ENCODE assay signal across 16 cellular contexts in the genomic region with DNA sequence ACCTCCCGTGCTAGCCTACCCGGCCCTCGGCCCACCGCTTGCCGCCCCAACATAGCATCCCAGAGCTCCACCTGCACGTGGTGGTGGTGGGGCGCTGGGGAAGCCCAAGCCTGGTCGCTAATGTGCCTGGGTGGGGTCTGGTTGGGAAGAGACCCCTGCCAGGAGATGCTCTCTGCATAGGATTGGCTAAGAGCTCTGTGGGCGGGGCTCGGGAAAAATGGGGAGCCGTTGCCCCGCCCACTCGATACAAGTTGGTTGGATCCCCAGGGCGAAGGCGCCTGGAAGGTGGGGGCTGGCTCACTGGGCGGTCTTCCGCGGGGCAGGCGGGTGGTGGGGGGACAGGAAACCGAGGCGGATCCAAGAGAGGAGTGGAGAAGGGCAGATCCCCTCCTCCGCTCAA. TPM values are rescaled to one million over a fixed set of nuclear protein-coding genes. Genes with fewer than 3 reads are reported as not detected.
DNase-seq lines count a peak whose midpoint lies in the region; ATAC-seq and TF ChIP-seq lines count a peak whose summit lies in the region.
"Had no signal": no experiment of that assay in that cellular context is flagged by ENCODE, and none has a peak within 500 bp of the region (broad histone marks: within the 10 kb centered on the region; RNA-seq: fewer than 3 reads in every experiment).

No MANE protein-coding gene starts in this region.

- H3K4me3 Mint-ChIP-seq in activated T-cell treated with anti-CD3 and anti-CD28 coated beads, Interleukin-2, amount 50 U/mL, for 4 hours: no peak overlapping the region
- H3K4me3 Mint-ChIP-seq in T-helper 17 cell: peak overlapping the region; percentile 5
- H3K4me3 Mint-ChIP-seq in stimulated activated effector memory CD8-positive, alpha-beta T cell treated with anti-CD3 and anti-CD28 coated beads, Interleukin-12 subunit alpha, Interleukin-12 subunit beta, amount 100 ng/mL, for 72 hours: peak overlapping the region; percentile 39
- H3K4me3 Mint-ChIP-seq: activated B cell treated with CpG ODN at 0.5 μM for 24 hours had no signal

- H3K36me3 Mint-ChIP-seq in activated T-cell treated with anti-CD3 and anti-CD28 coated beads, Interleukin-2, amount 50 U/mL, for 4 hours (ENCODE audit: insufficient read depth): no peaks in the 10 kb centered on the region
- H3K36me3 Mint-ChIP-seq in T-helper 17 cell (ENCODE audit: low read depth): peaks cover 2% of the 10 kb centered on the region
- no peaks in the 10 kb centered on the region for H3K36me3 Mint-ChIP-seq in stimulated activated effector memory CD8-positive, alpha-beta T cell treated with anti-CD3 and anti-CD28 coated beads, Interleukin-12 subunit alpha, Interleukin-12 subunit beta, amount 100 ng/mL, for 72 hours
- H3K36me3 Mint-ChIP-seq: activated naive CD8-positive, alpha-beta T cell treated with anti-CD3 and anti-CD28 coated beads, Interleukin-2, amount 10 ng/mL, durations not matched to agents 7 days and 5 days had no signal

- H3K4me3 ChIP-seq in esophagus muscularis mucosa (peak overlapping the region in 3 of 4 donors; percentile 2 to 22 (median 10)), upper lobe of right lung (no peak overlapping the region)
- H3K4me3 ChIP-seq: mucosa of descending colon had no signal

- no peak for DNase-seq in activated T-cell treated with anti-CD3 and anti-CD28 coated beads, Interleukin-2, amount 50 U/mL, for 4 hours
- DNase-seq in activated T-cell treated with anti-CD3 and anti-CD28 coated beads, Interleukin-2, amount 50 U/mL, for 48 hours: no peak
- DNase-seq in T-helper 17 cell (no peak), esophagus muscularis mucosa (ENCODE audit: extremely low spot score) (no peak), HT-29 (ENCODE audit: low spot score) (no peak), NCI-H2227 (lab: John Stamatoyannopoulos, UW; ENCODE audit: unreplicated experiment) (no peak), upper lobe of right lung (no peak)
- no peak for DNase-seq in stimulated activated effector memory CD8-positive, alpha-beta T cell treated with anti-CD3 and anti-CD28 coated beads, Interleukin-12 subunit alpha, Interleukin-12 subunit beta, amount 100 ng/mL, for 72 hours (ENCODE audit: low spot score in 2 of 2)
- DNase-seq: cerebellar nuclear complex, GDM1, NCI-H187, NCI-H510A had no signal

- no peaks in the 10 kb centered on the region for H3K9me3 ChIP-seq in T-helper 17 cell (ENCODE audit: control insufficient read depth, low read length, poor library complexity, severe bottlenecking)
- no peaks in the 10 kb centered on the region for H3K9me3 ChIP-seq in esophagus muscularis mucosa
- H3K9me3 ChIP-seq in upper lobe of right lung: no peaks in the 10 kb centered on the region
- H3K9me3 ChIP-seq: mucosa of descending colon had no signal

- TF ChIP-seq CTCF in esophagus muscularis mucosa (IDR thresholded peaks at IDR 0.05): no peak
- no peak for TF ChIP-seq CTCF in upper lobe of right lung (IDR thresholded peaks at IDR 0.05)

- no peak for TF ChIP-seq EP300 in esophagus muscularis mucosa (IDR thresholded peaks at IDR 0.05)

- H3K27ac ChIP-seq in esophagus muscularis mucosa (replicated peaks in 1 of 4): no peak overlapping the region
- H3K27ac ChIP-seq in upper lobe of right lung: no peak overlapping the region

- no peak for TF ChIP-seq POLR2A in esophagus muscularis mucosa (IDR thresholded peaks at IDR 0.05; ENCODE audit: low read depth)

- H3K27me3 ChIP-seq in esophagus muscularis mucosa: peaks cover 0 to 47% (median 11%) of the 10 kb centered on the region in 4 donors
- H3K27me3 ChIP-seq in upper lobe of right lung: peaks cover 7% of the 10 kb centered on the region

- peaks cover 5 to 15% (median 13%) of the 10 kb centered on the region in 4 donors for H3K4me1 ChIP-seq in esophagus muscularis mucosa
- peaks cover 7% of the 10 kb centered on the region for H3K4me1 ChIP-seq in upper lobe of right lung

- intact Hi-C loops in esophagus muscularis mucosa (cut with DNase I): loop anchor here (2.0 kb wide), 2 partner anchors 39 to 69 kb away; no protein-coding TSS in a partner anchor
- intact Hi-C loops in upper lobe of right lung (cut with DNase I): loop anchor here (10.0 kb wide), 1 partner anchor 1069 kb away; no protein-coding TSS in a partner anchor

- no peaks in the 10 kb centered on the region for H3K9me3 Mint-ChIP-seq in activated T-cell treated with anti-CD3 and anti-CD28 coated beads, Interleukin-2, amount 50 U/mL, for 4 hours
- no peaks in the 10 kb centered on the region for H3K9me3 Mint-ChIP-seq in stimulated activated effector memory CD8-positive, alpha-beta T cell treated with anti-CD3 and anti-CD28 coated beads, Interleukin-12 subunit alpha, Interleukin-12 subunit beta, amount 100 ng/mL, for 72 hours
- H3K9me3 Mint-ChIP-seq: activated B cell treated with CpG ODN at 0.5 μM for 24 hours; activated naive CD8-positive, alpha-beta T cell treated with anti-CD3 and anti-CD28 coated beads, Interleukin-2, amount 10 ng/mL, durations not matched to agents 7 days and 5 days had no signal

- peaks cover 7% of the 10 kb centered on the region for H3K4me1 Mint-ChIP-seq in activated T-cell treated with anti-CD3 and anti-CD28 coated beads, Interleukin-2, amount 50 U/mL, for 4 hours (ENCODE audit: low read depth)
- peaks cover 14% of the 10 kb centered on the region for H3K4me1 Mint-ChIP-seq in T-helper 17 cell
- H3K4me1 Mint-ChIP-seq in stimulated activated effector memory CD8-positive, alpha-beta T cell treated with anti-CD3 and anti-CD28 coated beads, Interleukin-12 subunit alpha, Interleukin-12 subunit beta, amount 100 ng/mL, for 72 hours: no peaks in the 10 kb centered on the region

- H3K27ac Mint-ChIP-seq in T-helper 17 cell: no peak overlapping the region
- H3K27ac Mint-ChIP-seq in stimulated activated effector memory CD8-positive, alpha-beta T cell treated with anti-CD3 and anti-CD28 coated beads, Interleukin-12 subunit alpha, Interleukin-12 subunit beta, amount 100 ng/mL, for 72 hours: no peak overlapping the region
- H3K27ac Mint-ChIP-seq: activated B cell treated with CpG ODN at 0.5 μM for 24 hours; activated naive CD8-positive, alpha-beta T cell treated with anti-CD3 and anti-CD28 coated beads, Interleukin-2, amount 10 ng/mL, durations not matched to agents 7 days and 5 days had no signal

- peak; percentile 12 to 35 for ATAC-seq in activated T-cell treated with anti-CD3 and anti-CD28 coated beads, Interleukin-2, amount 50 U/mL, for 4 hours
- ATAC-seq in T-helper 17 cell (no peak), upper lobe of right lung (no peak)
- ATAC-seq in stimulated activated effector memory CD8-positive, alpha-beta T cell treated with anti-CD3 and anti-CD28 coated beads, Interleukin-12 subunit alpha, Interleukin-12 subunit beta, amount 100 ng/mL, for 72 hours: no peak
- ATAC-seq: mucosa of descending colon had no signal

- 27% methylated on average over 15 of the region's 22 CpGs for WGBS in esophagus muscularis mucosa

- H3K36me3 ChIP-seq in esophagus muscularis mucosa (no peaks in the 10 kb centered on the region), upper lobe of right lung (no peaks in the 10 kb centered on the region)

- H3K27me3 Mint-ChIP-seq in activated T-cell treated with anti-CD3 and anti-CD28 coated beads, Interleukin-2, amount 50 U/mL, for 4 hours (ENCODE audit: low read depth): peaks cover 38% of the 10 kb centered on the region
- H3K27me3 Mint-ChIP-seq in T-helper 17 cell: peaks cover 40% of the 10 kb centered on the region

RNA-seq across cellular contexts. Expression of a gene that starts 7.6 kb away (rescaled TPM):
- not detected for total RNA-seq in activated T-cell treated with anti-CD3 and anti-CD28 coated beads, Interleukin-2, amount 50 U/mL, for 4 hours
- total RNA-seq in T-helper 17 cell: not detected
- 1 to 10 TPM in 3 of 4 donors, not detected in 1; 1.3 to 2.2 (median 2.0) TPM for total RNA-seq in esophagus muscularis mucosa
- 6.3 and 7.7 TPM in 2 replicates for total RNA-seq in HT-29 (2014; rRNA removed; shearing (Covaris generic))
- total RNA-seq in upper lobe of right lung: 0.29 TPM
- total RNA-seq: activated B cell treated with CpG ODN at 0.5 μM for 24 hours; activated naive CD8-positive, alpha-beta T cell treated with anti-CD3 and anti-CD28 coated beads, Interleukin-2, amount 10 ng/mL, durations not matched to agents 7 days and 5 days; epithelial cell of proximal tubule had no signal

Comparison
In these comparisons a context has a peak if more than half of its experiments do, and no peak if none do; other contexts are left out.
1. ATAC-seq: peak in activated T-cell treated with anti-CD3 and anti-CD28 coated beads, Interleukin-2, amount 50 U/mL, for 4 hours (2 of 2); none in T-helper 17 cell (single experiment), stimulated activated effector memory CD8-positive, alpha-beta T cell treated with anti-CD3 and anti-CD28 coated beads, Interleukin-12 subunit alpha, Interleukin-12 subunit beta, amount 100 ng/mL, for 72 hours (single experiment) and upper lobe of right lung (single experiment).